Comparison of ENCODE assay signal across 17 cellular contexts in the genomic region with DNA sequence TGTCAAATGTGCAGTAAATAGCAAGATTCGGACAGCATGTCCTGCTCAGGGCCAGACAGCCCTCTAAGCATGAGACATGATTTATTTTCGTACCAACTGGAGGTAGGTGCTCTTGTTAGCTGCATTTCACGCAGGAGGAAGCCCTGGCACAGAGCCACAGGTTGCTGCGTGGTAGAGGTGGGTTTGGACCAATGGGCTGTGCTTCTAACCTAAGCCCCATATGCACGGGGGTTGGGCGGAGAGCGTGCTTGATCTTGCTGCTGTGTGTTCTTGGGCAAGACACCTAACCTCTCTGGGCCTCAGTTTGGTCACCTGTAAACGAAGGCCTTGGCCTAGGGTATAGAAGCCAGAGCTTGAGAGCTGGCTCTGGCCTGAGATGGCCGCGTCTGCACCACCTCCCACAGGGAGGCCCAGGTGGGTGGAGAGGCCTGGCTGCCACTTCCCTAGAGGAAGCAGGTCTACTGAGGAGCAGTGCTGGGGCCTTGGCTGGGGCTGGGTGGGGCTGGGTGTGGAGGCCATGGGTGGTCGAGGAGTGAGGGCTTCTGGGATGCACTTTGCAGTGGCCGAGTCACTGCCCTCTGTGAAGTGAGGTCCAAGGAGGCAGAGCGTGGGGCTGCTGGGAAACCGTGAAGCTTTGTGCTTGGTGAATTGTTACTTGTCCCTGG. TPM values are rescaled to one million over a fixed set of nuclear protein-coding genes. Genes with fewer than 3 reads are reported as not detected.
A peak's percentile ranks its signal among the peaks of the same experiment; 100 is the strongest.
DNase-seq lines count a peak whose midpoint lies in the region; ATAC-seq and TF ChIP-seq lines count a peak whose summit lies in the region.
"Had no signal": no experiment of that assay in that cellular context is flagged by ENCODE, and none has a peak within 500 bp of the region (broad histone marks: within the 10 kb centered on the region; RNA-seq: fewer than 3 reads in every experiment).

No MANE protein-coding gene starts in this region.

- in situ Hi-C loops in brain microvascular endothelial cell (cut with HindIII; ENCODE audit: low pct_ligation_motif_present, low sequenced_read_pairs) = no loop called here

- H3K27ac ChIP-seq in body of pancreas = peak overlapping the region; percentile 25 to 72 (median 50)
- no peak overlapping the region for H3K27ac ChIP-seq in right lobe of liver
- peak overlapping the region; percentile 80 to 88 (median 82) for H3K27ac ChIP-seq in stomach
- no peak overlapping the region for H3K27ac ChIP-seq in brain microvascular endothelial cell
- H3K27ac ChIP-seq: GM23248 had no signal

- POLR2A ChIA-PET in HEK293T (lab: Yijun Ruan, JAX) = interaction anchor here (1.0 kb wide), 1 partner anchor 94 kb away, joined by 3 read pairs; no protein-coding TSS in a partner anchor

- CTCF ChIA-PET in HEK293T (lab: Yijun Ruan, JAX) = interaction anchor here (0.8 kb wide), 1 partner anchor 49 kb away, joined by 3 read pairs; no protein-coding TSS in a partner anchor

- no peak for TF ChIP-seq EP300 in stomach (IDR thresholded peaks at IDR 0.05)

- TF ChIP-seq POLR2A in body of pancreas (IDR thresholded peaks at IDR 0.05) = no peak
- TF ChIP-seq POLR2A in right lobe of liver (IDR thresholded peaks at IDR 0.05) = no peak
- no peak for TF ChIP-seq POLR2A in stomach (IDR thresholded peaks at IDR 0.05)

- no peak overlapping the region for H3K4me3 ChIP-seq in body of pancreas
- H3K4me3 ChIP-seq in right lobe of liver = no peak overlapping the region
- peak overlapping the region in 1 of 4 donors; percentile 3 for H3K4me3 ChIP-seq in stomach
- no peak overlapping the region for H3K4me3 ChIP-seq in brain microvascular endothelial cell (ENCODE audit: low read depth, low read length)
- H3K4me3 ChIP-seq: GM23248, tibial nerve had no signal

- H3K4me1 ChIP-seq in body of pancreas = peaks cover 69% of the 10 kb centered on the region
- H3K4me1 ChIP-seq in right lobe of liver = peaks cover 0 to 47% (median 20%) of the 10 kb centered on the region in 4 donors
- H3K4me1 ChIP-seq in stomach = peaks cover 64 to 92% (median 89%) of the 10 kb centered on the region in 4 donors

- H3K27me3 ChIP-seq in body of pancreas (no peaks in the 10 kb centered on the region), right lobe of liver (no peaks in the 10 kb centered on the region), stomach (no peaks in the 10 kb centered on the region), brain microvascular endothelial cell (replicated peaks) (no peaks in the 10 kb centered on the region)
- H3K27me3 ChIP-seq: tibial nerve had no signal

- WGBS in body of pancreas, 2 donors = 68% methylated on average over 9 to 14 of the region's 14 CpGs
- 76% methylated on average over 11 of the region's 14 CpGs for WGBS in right lobe of liver (ENCODE audit: insufficient coverage, low coverage, low lambda C conversion rate, missing lambda C conversion rate)
- WGBS in stomach, 5 donors = 33 to 61% (median 58%) methylated on average over 10 to 14 of the region's 14 CpGs

- H3K9me3 ChIP-seq in body of pancreas = no peaks in the 10 kb centered on the region
- no peaks in the 10 kb centered on the region for H3K9me3 ChIP-seq in right lobe of liver
- H3K9me3 ChIP-seq in stomach = no peaks in the 10 kb centered on the region
- H3K9me3 ChIP-seq: tibial nerve had no signal

- TF ChIP-seq CTCF in body of pancreas (IDR thresholded peaks at IDR 0.05) = no peak
- TF ChIP-seq CTCF in right lobe of liver (IDR thresholded peaks at IDR 0.05) = no peak
- no peak for TF ChIP-seq CTCF in stomach (IDR thresholded peaks at IDR 0.05)
- TF ChIP-seq CTCF in brain microvascular endothelial cell (IDR thresholded peaks at IDR 0.05; ENCODE audit: low read depth, low read length, missing control alignments) = no peak

- DNase-seq in HEK293T (ENCODE audit: extremely low spot score) (no peak), body of pancreas (peak in 1 of 4 donors; percentile 14), right lobe of liver (peak; percentile 27 to 52 (median 46)), stomach (no peak), D341Med (ENCODE audit: low spot score) (no peak), DMS114 treated with DMSO at 0.1 percent for 48 hours (lab: John Stamatoyannopoulos, UW; ENCODE audit: unreplicated experiment) (no peak), brain microvascular endothelial cell (no peak)
- DNase-seq: activated naive CD4-positive, alpha-beta T cell treated with anti-CD3 and anti-CD28 coated beads, Interleukin-2, amount 10 ng/mL, durations not matched to agents 7 days and 5 days; foreskin melanocyte; GF-D8; GM23248; midbrain; OCI-M1; stimulated activated CD8-positive, alpha-beta memory T cell treated with anti-CD3 and anti-CD28 coated beads, Interleukin-4, amount 100 ng/mL, for 48 hours had no signal

- no peak for ATAC-seq in body of pancreas
- ATAC-seq in right lobe of liver = no peak
- no peak for ATAC-seq in HG02642 (IDR thresholded peaks at IDR 0.05; ENCODE audit: poor library complexity, unreplicated experiment)
- ATAC-seq: CD8-positive, alpha-beta T cell had no signal

- H3K36me3 ChIP-seq in body of pancreas (replicated peaks in 1 of 2; ENCODE audit: insufficient read depth in 1 of 2, low read depth in 2 of 2) = no peaks in the 10 kb centered on the region
- H3K36me3 ChIP-seq in right lobe of liver = no peaks in the 10 kb centered on the region
- no peaks in the 10 kb centered on the region for H3K36me3 ChIP-seq in stomach
- no peaks in the 10 kb centered on the region for H3K36me3 ChIP-seq in brain microvascular endothelial cell (replicated peaks)
- H3K36me3 ChIP-seq: tibial nerve had no signal

- intact Hi-C loops in body of pancreas (cut with DNase I) (no loop called here), right lobe of liver (cut with DNase I) (loop anchor here in 1 of 2 donors (10.0 kb wide), 1 partner anchor 53 kb away; no protein-coding TSS in a partner anchor), stomach (cut with DNase I; ENCODE audit: low total_unique reads) (no loop called here)

TF ChIP-seq in HEK293T, 16 proteins besides CTCF, POLR2A, EP300 and RAD21:
- TF ChIP-seq, protein P1, sequence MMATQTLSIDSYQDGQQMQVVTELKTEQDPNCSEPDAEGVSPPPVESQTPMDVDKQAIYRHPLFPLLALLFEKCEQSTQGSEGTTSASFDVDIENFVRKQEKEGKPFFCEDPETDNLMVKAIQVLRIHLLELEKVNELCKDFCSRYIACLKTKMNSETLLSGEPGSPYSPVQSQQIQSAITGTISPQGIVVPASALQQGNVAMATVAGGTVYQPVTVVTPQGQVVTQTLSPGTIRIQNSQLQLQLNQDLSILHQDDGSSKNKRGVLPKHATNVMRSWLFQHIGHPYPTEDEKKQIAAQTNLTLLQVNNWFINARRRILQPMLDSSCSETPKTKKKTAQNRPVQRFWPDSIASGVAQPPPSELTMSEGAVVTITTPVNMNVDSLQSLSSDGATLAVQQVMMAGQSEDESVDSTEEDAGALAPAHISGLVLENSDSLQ (IDR thresholded peaks at IDR 0.05) = peak; percentile 41
- no peak for TF ChIP-seq ELF4 (IDR thresholded peaks at IDR 0.05)

RNA-seq across cellular contexts. Expression of a gene that starts 38.5 kb away (rescaled TPM):
- 10 to 100 TPM; 29.3 to 62.3 TPM for total RNA-seq in body of pancreas
- total RNA-seq in right lobe of liver = 10 to 100 TPM; 29.7 to 72.0 (median 34.8) TPM
- 100 to 1,000 TPM in 1 of 5 donors, 10 to 100 TPM in 4; 20.5 to 452 (median 30.9) TPM for total RNA-seq in stomach
- polyA plus RNA-seq in stomach = 10 to 100 TPM in 2 of 3 donors, 1 to 10 TPM in 1; 7.4 to 14.3 (median 13.7) TPM

RNA-seq across cellular contexts. Expression of a gene that starts 44.3 kb away (rescaled TPM):
- total RNA-seq in body of pancreas = 1 to 10 TPM in 1 of 2 donors, under 1 TPM in 1; 0.66 to 3.6 TPM
- 1 to 10 TPM; 2.9 to 8.2 (median 5.0) TPM for total RNA-seq in right lobe of liver
- total RNA-seq in stomach = 10 to 100 TPM in 4 of 5 donors, under 1 TPM in 1; 0.29 to 78.2 (median 29.8) TPM
- 10 to 100 TPM in 1 of 3 donors, 1 to 10 TPM in 2; 1.8 to 15.7 (median 4.6) TPM for polyA plus RNA-seq in stomach

Comparison
In these comparisons a context has a peak if more than half of its experiments do, and no peak if none do; other contexts are left out.
1. DNase-seq: peak in right lobe of liver (3 of 3); none in HEK293T (single experiment), stomach (single experiment), D341Med (single experiment), DMS114 treated with DMSO at 0.1 percent for 48 hours (single experiment) and brain microvascular endothelial cell (single experiment).
2. H3K27ac ChIP-seq: peak in body of pancreas (4 of 4) and stomach (5 of 5); none in right lobe of liver (0 of 3) and brain microvascular endothelial cell (single experiment).